ENCODE assay signal across 16 cellular contexts in genomic region chr13:49625392-49626137, GRCh38. TPM values are rescaled to one million over a fixed set of nuclear protein-coding genes. Genes with fewer than 3 reads are reported as not detected.
DNase-seq lines count a peak whose midpoint lies in the region; ATAC-seq and TF ChIP-seq lines count a peak whose summit lies in the region.
"Had no signal": no experiment of that assay in that cellular context is flagged by ENCODE, and none has a peak within 500 bp of the region (broad histone marks: within the 10 kb centered on the region; RNA-seq: fewer than 3 reads in every experiment).

No MANE protein-coding gene starts in this region.

- TF ChIP-seq EP300 in ovary (IDR thresholded peaks at IDR 0.05): no peak

- H3K4me1 ChIP-seq in left ventricle myocardium inferior (peaks cover 48% of the 10 kb centered on the region), ovary (ENCODE audit: insufficient read depth) (peaks cover 3% of the 10 kb centered on the region)
- H3K4me1 ChIP-seq: BE2C, foreskin keratinocyte, testis had no signal

- 30 to 44% (median 35%) methylated on average over 12 of the region's 12 CpGs for WGBS in ovary, 3 donors

- in situ Hi-C loops in Caki2 (cut with HindIII; ENCODE audit: low pct_unique_long_range_greater_than_20kb, low sequenced_read_pairs): no loop called here

- ATAC-seq in HG03108 (IDR thresholded peaks at IDR 0.05; ENCODE audit: unreplicated experiment): no peak
- ATAC-seq: foreskin keratinocyte had no signal

- H3K27ac ChIP-seq in left ventricle myocardium inferior (replicated peaks): peak overlapping the region; percentile 85
- H3K27ac ChIP-seq in ovary: no peak overlapping the region
- H3K27ac ChIP-seq: foreskin keratinocyte, testis had no signal

- H3K4me3 ChIP-seq in left ventricle myocardium inferior (no peak overlapping the region), ovary (no peak overlapping the region)
- H3K4me3 ChIP-seq: testis had no signal

- no peaks in the 10 kb centered on the region for H3K27me3 ChIP-seq in left ventricle myocardium inferior (ENCODE audit: low read depth)
- H3K27me3 ChIP-seq in ovary: no peaks in the 10 kb centered on the region
- H3K27me3 ChIP-seq: BE2C, foreskin keratinocyte, testis had no signal

- intact Hi-C loops in left ventricle myocardium inferior (cut with micrococcal nuclease): no loop called here
- intact Hi-C loops in ovary (cut with DNase I): no loop called here

- H3K36me3 ChIP-seq in left ventricle myocardium inferior (no peaks in the 10 kb centered on the region), ovary (no peaks in the 10 kb centered on the region)
- H3K36me3 ChIP-seq: BE2C had no signal

- H3K9me3 ChIP-seq in left ventricle myocardium inferior (replicated peaks): no peaks in the 10 kb centered on the region
- no peaks in the 10 kb centered on the region for H3K9me3 ChIP-seq in ovary
- H3K9me3 ChIP-seq: BE2C, testis had no signal

- TF ChIP-seq POLR2A in ovary (IDR thresholded peaks at IDR 0.05): no peak

- no peak for TF ChIP-seq CTCF in left ventricle myocardium inferior (IDR thresholded peaks at IDR 0.05; ENCODE audit: borderline replicate concordance)
- no peak for TF ChIP-seq CTCF in ovary (IDR thresholded peaks at IDR 0.05)

- DNase-seq in Caki2 (ENCODE audit: low read depth) (peak; percentile 38), RPMI8226 (peak; percentile 35), left ventricle myocardium inferior (peak; percentile 65), ovary (peak; percentile 32 to 52 (median 38)), GM19240 (ENCODE audit: insufficient read length, low spot score) (no peak), pons (ENCODE audit: low spot score) (no peak)
- no peak for DNase-seq in activated CD4-positive, alpha-beta T cell treated with anti-CD3 and anti-CD28 coated beads for 48 hours
- DNase-seq: activated T-cell treated with anti-CD3 and anti-CD28 coated beads, Interleukin-2, amount 50 U/mL, for 48 hours; BE2C; GDM1; NCI-H2081; SHP77 treated with DMSO at 0.1 percent for 48 hours; testis had no signal

RNA-seq across cellular contexts. Expression of gene ARL11, which starts 2.7 kb away (rescaled TPM):
- total RNA-seq in Caki2 (2014; rRNA removed; shearing (Covaris generic); ENCODE audit: low replicate concordance): 0.06 TPM in 1 of 2 replicates, not detected in the other
- total RNA-seq in left ventricle myocardium inferior (0.52 TPM), ovary (under 1 TPM; 0.15 to 0.80 (median 0.24) TPM)
- under 1 TPM; 0.28 to 0.93 TPM for polyA plus RNA-seq in ovary
- total RNA-seq: bronchial epithelial cell had no signal

RNA-seq across cellular contexts. Expression of gene RCBTB1, which starts 40.2 kb away (rescaled TPM):
- total RNA-seq in Caki2 (2014; rRNA removed; shearing (Covaris generic); ENCODE audit: low replicate concordance): 0.91 and 1.7 TPM in 2 replicates
- 21.6 TPM for total RNA-seq in left ventricle myocardium inferior
- 10 to 100 TPM in 5 of 7 donors, 1 to 10 TPM in 2; 5.5 to 16.6 (median 12.9) TPM for total RNA-seq in ovary
- polyA plus RNA-seq in ovary: 10 to 100 TPM in 1 of 2 donors, 1 to 10 TPM in 1; 8.6 to 28.0 TPM

Comparison
In these comparisons a context has a peak if more than half of its experiments do, and no peak if none do; other contexts are left out.
1. DNase-seq: peak in Caki2 (single experiment), RPMI8226 (single experiment), left ventricle myocardium inferior (single experiment) and ovary (5 of 5); none in GM19240 (single experiment), activated CD4-positive, alpha-beta T cell treated with anti-CD3 and anti-CD28 coated beads for 48 hours (single experiment) and pons (single experiment).